In genomic region chr17:16919663-16920627, GRCh38 we compare ENCODE assay signal across 17 cellular contexts. TPM values are rescaled to one million over a fixed set of nuclear protein-coding genes. Genes with fewer than 3 reads are reported as not detected.
DNase-seq lines count a peak whose midpoint lies in the region; ATAC-seq and TF ChIP-seq lines count a peak whose summit lies in the region.
"Had no signal": no experiment of that assay in that cellular context is flagged by ENCODE, and none has a peak within 500 bp of the region (broad histone marks: within the 10 kb centered on the region; RNA-seq: fewer than 3 reads in every experiment).

No MANE protein-coding gene starts in this region.

- no peak overlapping the region for H3K9ac ChIP-seq in BLaER1
- no peak overlapping the region for H3K9ac ChIP-seq in neural progenitor cell

- no peaks in the 10 kb centered on the region for H3K9me3 Mint-ChIP-seq in neural progenitor cell
- H3K9me3 Mint-ChIP-seq: nephron had no signal

- H3K4me3 Mint-ChIP-seq in neural progenitor cell: no peak overlapping the region
- H3K4me3 Mint-ChIP-seq: nephron had no signal

- H3K27me3 Mint-ChIP-seq in neural progenitor cell (ENCODE audit: insufficient read depth, low read depth): peaks cover 2% of the 10 kb centered on the region

- no peaks in the 10 kb centered on the region for H3K4me1 Mint-ChIP-seq in neural progenitor cell

- peak overlapping the region; percentile 79 for H2AFZ ChIP-seq in neural progenitor cell (replicated peaks)

- H3F3A ChIP-seq in neural progenitor cell (ENCODE audit: low read depth): no peaks in the 10 kb centered on the region

- H3K4me1 ChIP-seq in BLaER1 (peaks cover 29% of the 10 kb centered on the region), neural progenitor cell (no peaks in the 10 kb centered on the region)

- H3K36me3 ChIP-seq in BLaER1 (no peaks in the 10 kb centered on the region), brain microvascular endothelial cell (replicated peaks) (no peaks in the 10 kb centered on the region), neural progenitor cell (no peaks in the 10 kb centered on the region)

- in situ Hi-C loops in brain microvascular endothelial cell (cut with HindIII; ENCODE audit: low pct_ligation_motif_present, low sequenced_read_pairs): no loop called here

- no peaks in the 10 kb centered on the region for H3K36me3 Mint-ChIP-seq in neural progenitor cell

- no peaks in the 10 kb centered on the region for H3K79me2 ChIP-seq in neural progenitor cell (ENCODE audit: low read depth)

- H3K4me2 ChIP-seq in BLaER1: peak overlapping the region; percentile 75
- no peak overlapping the region for H3K4me2 ChIP-seq in neural progenitor cell

- H3K4me3 ChIP-seq in BLaER1 (no peak overlapping the region), GM12875 (ENCODE audit: low read depth, low read length) (no peak overlapping the region), brain microvascular endothelial cell (ENCODE audit: low read depth, low read length) (no peak overlapping the region), neural progenitor cell (no peak overlapping the region)

- H3K27ac ChIP-seq in BLaER1 (no peak overlapping the region), brain microvascular endothelial cell (no peak overlapping the region), neural progenitor cell (no peak overlapping the region)
- H3K27ac ChIP-seq: HL-60, RWPE1 had no signal

- ATAC-seq in HG03108 (IDR thresholded peaks at IDR 0.05; ENCODE audit: unreplicated experiment): no peak

- 0 out of 2 replicates have a peak, but pooled peaks have one; percentile 10 for TF ChIP-seq CTCF in GM12875 (IDR thresholded peaks at IDR 0.05; ENCODE audit: borderline replicate concordance, insufficient read depth, low read depth, low read length)
- TF ChIP-seq CTCF in brain microvascular endothelial cell (IDR thresholded peaks at IDR 0.05; ENCODE audit: low read depth, low read length, missing control alignments): peak; percentile 16
- TF ChIP-seq CTCF in neural progenitor cell (IDR thresholded peaks at IDR 0.05): peak; percentile 28

- no peaks in the 10 kb centered on the region for H3K27me3 ChIP-seq in BLaER1
- H3K27me3 ChIP-seq in brain microvascular endothelial cell (replicated peaks): no peaks in the 10 kb centered on the region
- H3K27me3 ChIP-seq in neural progenitor cell: no peaks in the 10 kb centered on the region

- H3K27ac Mint-ChIP-seq in neural progenitor cell: no peak overlapping the region
- H3K27ac Mint-ChIP-seq: nephron had no signal

- H3K9me3 ChIP-seq in BLaER1 (no peaks in the 10 kb centered on the region), neural progenitor cell (ENCODE audit: low read depth) (no peaks in the 10 kb centered on the region)

- H4K20me1 ChIP-seq in BLaER1 (no peaks in the 10 kb centered on the region), neural progenitor cell (ENCODE audit: low read depth) (no peaks in the 10 kb centered on the region)

- no peak for DNase-seq in brain microvascular endothelial cell
- DNase-seq in neural progenitor cell (ENCODE audit: low spot score): no peak
- no peak for DNase-seq in T-helper 1 cell
- DNase-seq in hypothalamus (lab: John Stamatoyannopoulos, UW): no peak
- no peak for DNase-seq in RPMI8226
- DNase-seq: activated gamma-delta T cell treated with Interleukin-2 at 50 U/mL for 16 hours, KG1, NCI-H1092 treated with DMSO at 0.1 percent for 48 hours, NCI-H748 treated with DMSO at 0.1 percent for 48 hours had no signal

RNA-seq across cellular contexts. Expression of gene TNFRSF13B, which starts 52.0 kb away (rescaled TPM):
- total RNA-seq in neural progenitor cell (ENCODE audit: low replicate concordance): not detected in 2 replicates
- total RNA-seq: cerebellum, renal cortical epithelial cell had no signal
